23 cellular contexts compared by ENCODE assay signal in the genomic region with DNA sequence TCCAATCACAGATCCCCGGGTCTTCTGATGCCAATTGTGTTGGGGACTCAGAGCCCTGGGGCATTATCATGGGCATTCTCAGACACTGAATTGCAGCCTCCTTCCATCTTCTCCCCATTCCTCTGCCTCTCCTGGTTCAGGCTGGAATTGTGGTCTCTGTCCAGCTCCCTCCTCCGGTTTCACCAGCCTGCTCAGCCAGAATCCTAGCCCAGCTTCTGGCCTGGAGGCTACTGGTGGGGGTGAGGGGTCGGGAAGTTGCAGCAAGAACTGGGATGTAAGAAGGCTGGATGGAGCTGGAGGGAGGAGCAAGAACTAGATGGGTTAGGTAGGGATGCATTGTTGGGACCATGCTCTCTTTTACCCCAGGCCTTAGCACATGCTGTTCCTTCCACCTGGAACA. TPM values are rescaled to one million over a fixed set of nuclear protein-coding genes. Genes with fewer than 3 reads are reported as not detected.
DNase-seq lines count a peak whose midpoint lies in the region; ATAC-seq and TF ChIP-seq lines count a peak whose summit lies in the region.
"Had no signal": no experiment of that assay in that cellular context is flagged by ENCODE, and none has a peak within 500 bp of the region (broad histone marks: within the 10 kb centered on the region; RNA-seq: fewer than 3 reads in every experiment).

No MANE protein-coding gene starts in this region.

- DNase-seq in activated naive CD4-positive, alpha-beta T cell treated with anti-CD3 and anti-CD28 coated beads, Interleukin-2, amount 50 U/mL, for 72 hours (ENCODE audit: low spot score in 2 of 2): no peak
- DNase-seq in activated naive CD4-positive, alpha-beta T cell treated with Interleukin-2 at 50 U/mL for 16 hours: no peak
- DNase-seq in H7 (peak; percentile 24), lower lobe of right lung (peak; percentile 10), anterior cingulate cortex (lab: John Stamatoyannopoulos, UW) (no peak), erythroblast (lab: John Stamatoyannopoulos, UW) (no peak)
- DNase-seq: CD4-positive, alpha-beta T cell; COR-L47; DMS 273 treated with DMSO at 0.1 percent for 48 hours; DMS79 treated with DMSO at 0.1 percent for 48 hours; Karpas-422; MV-4-11; NCI-H1105 treated with DMSO at 0.1 percent for 48 hours; NCI-H2029 treated with DMSO at 0.1 percent for 48 hours; NCI-H2171; NCI-H524 treated with DMSO at 0.1 percent for 48 hours; NCI-H82 had no signal

- TF ChIP-seq POLR2A in erythroblast (IDR thresholded peaks at IDR 0.05; ENCODE audit: low read length): no peak

- 97% methylated on average over 3 of the region's 3 CpGs for WGBS in thymus

- H3K9me3 ChIP-seq in lower lobe of right lung: no peaks in the 10 kb centered on the region
- no peaks in the 10 kb centered on the region for H3K9me3 ChIP-seq in thymus (ENCODE audit: control insufficient read depth)
- H3K9me3 ChIP-seq: A549, SJSA1 had no signal

- intact Hi-C loops in lower lobe of right lung (cut with DNase I): no loop called here

- H3K27ac ChIP-seq in lower lobe of right lung (no peak overlapping the region), thymus (ENCODE audit: low read depth) (peak overlapping the region; percentile 9)
- H3K27ac ChIP-seq: A549, SJSA1 had no signal

- ATAC-seq in activated naive CD4-positive, alpha-beta T cell treated with anti-CD3 and anti-CD28 coated beads, Interleukin-2, amount 50 U/mL, for 72 hours: peak; percentile 16
- ATAC-seq in lower lobe of right lung: no peak
- ATAC-seq: A549, GM12878, GM23338, Right ventricle myocardium inferior had no signal

- H3K27me3 ChIP-seq in H7 (ENCODE audit: control insufficient read depth, insufficient read depth, low read length) (no peaks in the 10 kb centered on the region), lower lobe of right lung (ENCODE audit: low read depth) (no peaks in the 10 kb centered on the region), thymus (ENCODE audit: control insufficient read depth, insufficient read depth) (no peaks in the 10 kb centered on the region)
- H3K27me3 ChIP-seq: SJSA1 had no signal

- H3K27ac Mint-ChIP-seq in activated naive CD4-positive, alpha-beta T cell treated with anti-CD3 and anti-CD28 coated beads, Interleukin-2, amount 50 U/mL, for 72 hours: peak overlapping the region in 1 of 2 donors; percentile 52
- H3K27ac Mint-ChIP-seq: CD4-positive, alpha-beta T cell; GM23338 had no signal

- H3K36me3 Mint-ChIP-seq in activated naive CD4-positive, alpha-beta T cell treated with anti-CD3 and anti-CD28 coated beads, Interleukin-2, amount 50 U/mL, for 72 hours: peaks cover 3 to 5% of the 10 kb centered on the region in 2 donors

- H3K4me3 ChIP-seq in H7 (ENCODE audit: insufficient read depth, low read depth, low read length): no peak overlapping the region
- H3K4me3 ChIP-seq in lower lobe of right lung: no peak overlapping the region
- no peak overlapping the region for H3K4me3 ChIP-seq in thymus (ENCODE audit: low read length)
- H3K4me3 ChIP-seq: A549, GM12878, GM23338, SJSA1 had no signal

- H3K4me1 ChIP-seq in lower lobe of right lung: peaks cover 5% of the 10 kb centered on the region
- no peaks in the 10 kb centered on the region for H3K4me1 ChIP-seq in thymus (ENCODE audit: control insufficient read depth, insufficient read depth, low read length)
- H3K4me1 ChIP-seq: A549, SJSA1 had no signal

- peaks cover 0 to 4% of the 10 kb centered on the region in 2 donors for H3K9me3 Mint-ChIP-seq in activated naive CD4-positive, alpha-beta T cell treated with anti-CD3 and anti-CD28 coated beads, Interleukin-2, amount 50 U/mL, for 72 hours
- H3K9me3 Mint-ChIP-seq: CD4-positive, alpha-beta T cell; GM23338 had no signal

- no peak for TF ChIP-seq CTCF in lower lobe of right lung (IDR thresholded peaks at IDR 0.05)

- H3K36me3 ChIP-seq in H7 (replicated peaks; ENCODE audit: control insufficient read depth, insufficient read depth, low read length) (peaks cover 2% of the 10 kb centered on the region), lower lobe of right lung (peaks cover 17% of the 10 kb centered on the region), thymus (ENCODE audit: control insufficient read depth, insufficient read depth) (peaks cover 4% of the 10 kb centered on the region)

RNA-seq across cellular contexts. Expression of a gene that starts 53.5 kb away (rescaled TPM):
- 100 to 1,000 TPM in 1 of 2 donors, 10 to 100 TPM in 1; 82.9 to 171 TPM for total RNA-seq in activated naive CD4-positive, alpha-beta T cell treated with anti-CD3 and anti-CD28 coated beads, Interleukin-2, amount 50 U/mL, for 72 hours
- 83.5 and 108 TPM in 2 replicates for total RNA-seq in H7 (2014; rRNA removed; shearing (Covaris generic))
- 63.7 TPM for total RNA-seq in lower lobe of right lung
- polyA plus RNA-seq in thymus: 32.7 TPM

Comparison
In these comparisons a context has a peak if more than half of its experiments do, and no peak if none do; other contexts are left out.
1. ATAC-seq: peak in activated naive CD4-positive, alpha-beta T cell treated with anti-CD3 and anti-CD28 coated beads, Interleukin-2, amount 50 U/mL, for 72 hours (2 of 2); none in lower lobe of right lung (0 of 2).
2. DNase-seq: peak in H7 (single experiment) and lower lobe of right lung (single experiment); none in activated naive CD4-positive, alpha-beta T cell treated with anti-CD3 and anti-CD28 coated beads, Interleukin-2, amount 50 U/mL, for 72 hours (0 of 2), activated naive CD4-positive, alpha-beta T cell treated with Interleukin-2 at 50 U/mL for 16 hours (single experiment), anterior cingulate cortex (0 of 58) and erythroblast (0 of 2).